In genomic region chr11:113578715-113579250, GRCh38 we compare ENCODE assay signal across 24 cellular contexts.
"Had no signal": no experiment of that assay in that cellular context is flagged by ENCODE, and none has a peak within 500 bp of the region (broad histone marks: within the 10 kb centered on the region; RNA-seq: fewer than 3 reads in every experiment).

No MANE protein-coding gene starts in this region.

- DNase-seq: activated CD4-positive, alpha-beta T cell treated with anti-CD3 and anti-CD28 coated beads for 36 hours; activated CD4-positive, CD25-positive, alpha-beta regulatory T cell; activated CD8-positive, alpha-beta T cell treated with anti-CD3 and anti-CD28 coated beads, Interleukin-2, amount 10 ng/mL, durations not matched to agents 7 days and 5 days; activated effector memory CD4-positive, alpha-beta T cell treated with anti-CD3 and anti-CD28 coated beads, Interleukin-2, amount 50 U/mL, for 16 hours; activated naive CD4-positive, alpha-beta T cell treated with anti-CD3 and anti-CD28 coated beads for 36 hours; activated naive CD8-positive, alpha-beta T cell treated with anti-CD3 and anti-CD28 coated beads, Interleukin-2, amount 10 ng/mL, durations not matched to agents 7 days and 5 days; brain microvascular endothelial cell; central memory CD4-positive, alpha-beta T cell; esophagus squamous epithelium; gastrocnemius medialis; islet precursor cell; left ventricle myocardium superior; mucosa of descending colon; pancreas; psoas muscle; stimulated activated CD4-positive, alpha-beta T cell treated with anti-CD3 and anti-CD28 coated beads, Interleukin-1b, Interleukin-23, amount 100 ng/mL, for 48 hours; stimulated activated CD4-positive, alpha-beta T cell treated with anti-CD3 and anti-CD28 coated beads, Interleukin-4, amount 100 ng/mL, for 4 hours; stimulated activated CD8-positive, alpha-beta memory T cell treated with anti-CD3 and anti-CD28 coated beads, Interleukin-4, amount 100 ng/mL, for 48 hours; T-cell; tibial artery; upper lobe of right lung had no signal

- H3K4me3 Mint-ChIP-seq: activated CD4-positive, alpha-beta T cell treated with anti-CD3 and anti-CD28 coated beads for 36 hours; activated CD8-positive, alpha-beta T cell treated with anti-CD3 and anti-CD28 coated beads, Interleukin-2, amount 10 ng/mL, durations not matched to agents 7 days and 5 days; activated naive CD4-positive, alpha-beta T cell treated with anti-CD3 and anti-CD28 coated beads for 36 hours; activated naive CD8-positive, alpha-beta T cell treated with anti-CD3 and anti-CD28 coated beads, Interleukin-2, amount 10 ng/mL, durations not matched to agents 7 days and 5 days; activated T-helper 1 cell treated with anti-CD3 and anti-CD28 coated beads, Interleukin-12 subunit alpha, Interleukin-12 subunit beta, Interleukin-2, Interleukin-4 antibody, amounts not matched to agents 30 ng/mL and 10 ng/mL and 1 ng/mL, durations not matched to agents 14 hours and 24 hours and 36 hours; natural killer cell treated with Interleukin-12 subunit alpha and Interleukin-12 subunit beta and Interleukin-15 and Interleukin-18, amount 100 ng/mL, for 72 hours; stimulated activated memory B cell treated with anti-CD40 and anti-IgM and Interleukin-4, amounts not matched to agents 10 μg/mL and 1 μg/mL and 100 μg/mL, for 72 hours; T-cell had no signal

- H3K9me3 Mint-ChIP-seq: activated naive CD4-positive, alpha-beta T cell treated with anti-CD3 and anti-CD28 coated beads for 36 hours; activated T-helper 1 cell treated with anti-CD3 and anti-CD28 coated beads, Interleukin-12 subunit alpha, Interleukin-12 subunit beta, Interleukin-2, Interleukin-4 antibody, amounts not matched to agents 30 ng/mL and 10 ng/mL and 1 ng/mL, durations not matched to agents 14 hours and 24 hours and 36 hours; natural killer cell treated with Interleukin-12 subunit alpha and Interleukin-12 subunit beta and Interleukin-15 and Interleukin-18, amount 100 ng/mL, for 72 hours; stimulated activated memory B cell treated with anti-CD40 and anti-IgM and Interleukin-4, amounts not matched to agents 10 μg/mL and 1 μg/mL and 100 μg/mL, for 72 hours; T-cell had no signal

- H3K27ac Mint-ChIP-seq: activated CD4-positive, alpha-beta T cell treated with anti-CD3 and anti-CD28 coated beads for 36 hours; activated CD8-positive, alpha-beta T cell treated with anti-CD3 and anti-CD28 coated beads, Interleukin-2, amount 10 ng/mL, durations not matched to agents 7 days and 5 days; activated naive CD4-positive, alpha-beta T cell treated with anti-CD3 and anti-CD28 coated beads for 36 hours; activated naive CD8-positive, alpha-beta T cell treated with anti-CD3 and anti-CD28 coated beads, Interleukin-2, amount 10 ng/mL, durations not matched to agents 7 days and 5 days; activated T-helper 1 cell treated with anti-CD3 and anti-CD28 coated beads, Interleukin-12 subunit alpha, Interleukin-12 subunit beta, Interleukin-2, Interleukin-4 antibody, amounts not matched to agents 30 ng/mL and 10 ng/mL and 1 ng/mL, durations not matched to agents 14 hours and 24 hours and 36 hours; natural killer cell treated with Interleukin-12 subunit alpha and Interleukin-12 subunit beta and Interleukin-15 and Interleukin-18, amount 100 ng/mL, for 72 hours; stimulated activated memory B cell treated with anti-CD40 and anti-IgM and Interleukin-4, amounts not matched to agents 10 μg/mL and 1 μg/mL and 100 μg/mL, for 72 hours; T-cell had no signal

- H3K36me3 Mint-ChIP-seq: activated naive CD8-positive, alpha-beta T cell treated with anti-CD3 and anti-CD28 coated beads, Interleukin-2, amount 10 ng/mL, durations not matched to agents 7 days and 5 days; natural killer cell treated with Interleukin-12 subunit alpha and Interleukin-12 subunit beta and Interleukin-15 and Interleukin-18, amount 100 ng/mL, for 72 hours; stimulated activated memory B cell treated with anti-CD40 and anti-IgM and Interleukin-4, amounts not matched to agents 10 μg/mL and 1 μg/mL and 100 μg/mL, for 72 hours; T-cell had no signal

- ATAC-seq: activated CD4-positive, alpha-beta T cell treated with anti-CD3 and anti-CD28 coated beads for 36 hours; activated CD8-positive, alpha-beta T cell treated with anti-CD3 and anti-CD28 coated beads, Interleukin-2, amount 10 ng/mL, durations not matched to agents 7 days and 5 days; left ventricle myocardium superior; mucosa of descending colon; pancreas; stimulated activated memory B cell treated with anti-CD40 and anti-IgM and Interleukin-4, amounts not matched to agents 10 μg/mL and 1 μg/mL and 100 μg/mL, for 72 hours; upper lobe of right lung had no signal
